Comparison of ENCODE assay signal across 8 cellular contexts in genomic region chr2:120013569-120014223, GRCh38. TPM values are rescaled to one million over a fixed set of nuclear protein-coding genes. Genes with fewer than 3 reads are reported as not detected.
DNase-seq lines count a peak whose midpoint lies in the region; ATAC-seq and TF ChIP-seq lines count a peak whose summit lies in the region.

No MANE protein-coding gene starts in this region.

- TF ChIP-seq CTCF in BE2C (IDR thresholded peaks at IDR 0.05; ENCODE audit: low read depth, low read length) = no peak
- TF ChIP-seq CTCF in GM23338 (conservative IDR thresholded peaks at IDR 0.05; ENCODE audit: low read depth in 2 of 2) = no peak
- no peak for TF ChIP-seq CTCF in gastroesophageal sphincter (IDR thresholded peaks at IDR 0.05)
- no peak for TF ChIP-seq CTCF in prostate gland (IDR thresholded peaks at IDR 0.05)

- peaks cover 7% of the 10 kb centered on the region; the same call in 2 of the 3 replicates for H3K36me3 Mint-ChIP-seq in GM23338 (ENCODE audit: low read depth)
- H3K36me3 Mint-ChIP-seq in T-helper 17 cell (ENCODE audit: low read depth) = peaks cover 3% of the 10 kb centered on the region

- H3K27ac ChIP-seq in GM23338 (ENCODE audit: low read depth) (peak overlapping the region; percentile 93), gastroesophageal sphincter (peak overlapping the region; percentile 52 to 96 (median 86)), prostate gland (peak overlapping the region; percentile 91)

- peak overlapping the region; percentile 74 for H3K4me3 ChIP-seq in BE2C (ENCODE audit: low read depth, low read length)
- H3K4me3 ChIP-seq in GM23338 = peak overlapping the region; percentile 58
- peak overlapping the region; percentile 65 to 96 for H3K4me3 ChIP-seq in gastroesophageal sphincter
- H3K4me3 ChIP-seq in prostate gland = peak overlapping the region; percentile 95 to 100

- H3K9me3 Mint-ChIP-seq in GM23338 = no peaks in the 10 kb centered on the region

- H3K4me1 ChIP-seq in BE2C = no peaks in the 10 kb centered on the region
- H3K4me1 ChIP-seq in GM23338 (ENCODE audit: insufficient read depth) = peaks cover 21% of the 10 kb centered on the region
- peaks cover 0 to 30% (median 4%) of the 10 kb centered on the region in 3 donors for H3K4me1 ChIP-seq in gastroesophageal sphincter
- no peaks in the 10 kb centered on the region for H3K4me1 ChIP-seq in prostate gland (replicated peaks)

- no peak for TF ChIP-seq EP300 in gastroesophageal sphincter (IDR thresholded peaks at IDR 0.05)

- peak overlapping the region; percentile 93 for H3K27ac Mint-ChIP-seq in GM23338
- no peak overlapping the region for H3K27ac Mint-ChIP-seq in T-helper 17 cell

- 16% methylated on average over 16 of the region's 19 CpGs for WGBS in gastroesophageal sphincter (ENCODE audit: low coverage in 1 of 2), 2 donors
- 15% methylated on average over 19 of the region's 19 CpGs for WGBS in prostate gland

- H2AFZ ChIP-seq in GM23338 = no peak overlapping the region

- H3F3A ChIP-seq in GM23338 (replicated peaks; ENCODE audit: low read depth) = no peaks in the 10 kb centered on the region

- H4K20me1 ChIP-seq in GM23338 (replicated peaks; ENCODE audit: insufficient read depth) = no peaks in the 10 kb centered on the region; the same call in 1 of the 2 replicates

- TF ChIP-seq POLR2A in gastroesophageal sphincter (IDR thresholded peaks at IDR 0.05) = no peak
- no peak for TF ChIP-seq POLR2A in prostate gland (IDR thresholded peaks at IDR 0.05)

- DNase-seq in BE2C (peak; percentile 24), GM23338 (ENCODE audit: low spot score) (peak; percentile 80), T-helper 17 cell (no peak), prostate gland (ENCODE audit: low spot score) (peak; percentile 32), iPS-NIHi11 (ENCODE audit: low spot score) (no peak)

- H3K36me3 ChIP-seq in BE2C (no peaks in the 10 kb centered on the region), GM23338 (ENCODE audit: insufficient read depth) (no peaks in the 10 kb centered on the region), gastroesophageal sphincter (no peaks in the 10 kb centered on the region), prostate gland (no peaks in the 10 kb centered on the region)

- H3K4me3 Mint-ChIP-seq in GM23338 (peak overlapping the region; percentile 93), T-helper 17 cell (peak overlapping the region; percentile 78)

- H3K4me2 ChIP-seq in GM23338 = peak overlapping the region; percentile 90

- peaks cover 8% of the 10 kb centered on the region for H3K27me3 Mint-ChIP-seq in GM23338 (ENCODE audit: insufficient read depth, low read depth, poor library complexity)
- H3K27me3 Mint-ChIP-seq in T-helper 17 cell = no peaks in the 10 kb centered on the region

- H3K27me3 ChIP-seq in BE2C (no peaks in the 10 kb centered on the region), GM23338 (ENCODE audit: insufficient read depth) (peaks cover 12% of the 10 kb centered on the region), gastroesophageal sphincter (no peaks in the 10 kb centered on the region), prostate gland (replicated peaks; ENCODE audit: insufficient read depth) (no peaks in the 10 kb centered on the region)

- intact Hi-C loops in prostate gland (cut with DNase I) = loop anchor here (2.0 kb wide), 1 partner anchor 255 kb away; the partner anchor contains the start of gene PTPN4

- ATAC-seq in GM23338 = peak; percentile 29
- no peak for ATAC-seq in T-helper 17 cell
- ATAC-seq in gastroesophageal sphincter = no peak
- no peak for ATAC-seq in HG02610 (IDR thresholded peaks at IDR 0.05; ENCODE audit: unreplicated experiment)
- ATAC-seq in GM18511 (IDR thresholded peaks at IDR 0.05; ENCODE audit: unreplicated experiment) = no peak

- peaks cover 51% of the 10 kb centered on the region for H3K79me2 ChIP-seq in GM23338 (replicated peaks; ENCODE audit: insufficient read depth)

- H3K9me2 ChIP-seq in GM23338 (ENCODE audit: insufficient read depth) = no peaks in the 10 kb centered on the region

- peaks cover 26% of the 10 kb centered on the region for H3K4me1 Mint-ChIP-seq in GM23338
- peaks cover 19% of the 10 kb centered on the region for H3K4me1 Mint-ChIP-seq in T-helper 17 cell

- H3K9me3 ChIP-seq in BE2C (no peaks in the 10 kb centered on the region), T-helper 17 cell (ENCODE audit: control insufficient read depth, low read length, poor library complexity, severe bottlenecking) (no peaks in the 10 kb centered on the region), gastroesophageal sphincter (no peaks in the 10 kb centered on the region), prostate gland (no peaks in the 10 kb centered on the region)

TF ChIP-seq in GM23338, 12 proteins besides CTCF, POLR2A, EP300 and RAD21:
- TF ChIP-seq CREB1 (CRISPR knock-in tag; IDR thresholded peaks at IDR 0.05; ENCODE audit: low read depth) = 0 out of 2 replicates have a peak, but pooled peaks have one; percentile 15
- TF ChIP-seq POLR2AphosphoS5 (IDR thresholded peaks at IDR 0.05; ENCODE audit: low read depth) = no peak

RNA-seq across cellular contexts. Expression of gene EPB41L5, which starts 0.8 kb away (rescaled TPM):
- polyA plus RNA-seq in BE2C (2012; ENCODE audit: insufficient read depth, insufficient read length, low read depth) = 4.1 TPM
- total RNA-seq in GM23338 (2014; rRNA removed; shearing (Covaris generic)) = 35.4 and 35.5 TPM in 2 replicates
- polyA plus RNA-seq in GM23338 (2016; fragmentation: Nextera tagmentation; extraction: Ambion mirVana) = 13.9 and 15.5 TPM in 2 replicates
- total RNA-seq in T-helper 17 cell (1 to 10 TPM; 2.7 to 2.8 TPM), gastroesophageal sphincter (10 to 100 TPM; 13.7 to 49.7 (median 21.1) TPM), prostate gland (10 to 100 TPM; 37.1 to 51.1 TPM)

Comparison
In these comparisons a context has a peak if more than half of its experiments do, and no peak if none do; other contexts are left out.
1. DNase-seq: peak in BE2C (single experiment), GM23338 (single experiment) and prostate gland (single experiment); none in T-helper 17 cell (0 of 3) and iPS-NIHi11 (single experiment).
2. Peak in every context shown above with its lines, with median percentiles within 50 percentile points of each other: H3K4me3 ChIP-seq and H3K27ac ChIP-seq.